ENCODE assay signal across 14 cellular contexts in the genomic region with DNA sequence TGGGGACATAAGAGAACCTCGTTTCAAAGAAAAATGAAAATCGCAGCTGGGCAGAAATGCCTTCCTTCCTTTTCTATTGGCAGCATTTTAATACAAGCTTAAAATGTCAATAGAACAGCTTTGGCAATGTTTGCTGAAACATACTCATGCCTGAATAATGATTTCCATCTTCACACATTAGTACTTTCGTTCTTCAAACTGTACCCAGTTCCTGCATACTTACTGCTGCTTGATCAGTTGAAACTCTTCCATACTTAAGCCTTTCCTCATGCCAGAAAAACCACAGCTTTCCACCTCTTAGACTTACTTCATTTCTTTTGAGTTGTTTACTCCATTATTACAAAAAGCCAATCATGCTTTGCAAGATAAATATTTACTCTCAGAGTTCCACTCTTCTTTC. TPM values are rescaled to one million over a fixed set of nuclear protein-coding genes. Genes with fewer than 3 reads are reported as not detected.
DNase-seq lines count a peak whose midpoint lies in the region; ATAC-seq and TF ChIP-seq lines count a peak whose summit lies in the region.
"Had no signal": no experiment of that assay in that cellular context is flagged by ENCODE, and none has a peak within 500 bp of the region (broad histone marks: within the 10 kb centered on the region; RNA-seq: fewer than 3 reads in every experiment).

No MANE protein-coding gene starts in this region.

- DNase-seq in NCI-H2081 (lab: John Stamatoyannopoulos, UW) (peak; percentile 1 to 10), NCI-H2081 treated with DMSO at 0.1 percent for 48 hours (lab: John Stamatoyannopoulos, UW) (no peak), NCI-H2029 (lab: John Stamatoyannopoulos, UW) (peak; percentile 50), dermis blood vessel endothelial cell (peak; percentile 38), renal cortical epithelial cell (ENCODE audit: low read depth) (peak; percentile 90), uterus (no peak), NCI-H1436 (lab: John Stamatoyannopoulos, UW) (no peak)
- DNase-seq: activated CD8-positive, alpha-beta memory T cell treated with anti-CD3 and anti-CD28 coated beads, Interleukin-2, amount 10 ng/mL, durations not matched to agents 7 days and 5 days; activated naive CD8-positive, alpha-beta T cell treated with anti-CD3 and anti-CD28 coated beads, Interleukin-2, amount 50 U/mL, for 24 hours; mucosa of descending colon; NCI-H1092 had no signal

- H3K4me1 ChIP-seq in uterus: no peaks in the 10 kb centered on the region
- H3K4me1 ChIP-seq: prostate gland had no signal

- no peaks in the 10 kb centered on the region for H3K27me3 ChIP-seq in uterus

- no peak overlapping the region for H3K4me3 ChIP-seq in uterus
- H3K4me3 ChIP-seq: mucosa of descending colon, prostate gland had no signal

- TF ChIP-seq POLR2A in uterus (IDR thresholded peaks at IDR 0.05): no peak

- no peaks in the 10 kb centered on the region for H3K9me3 ChIP-seq in uterus
- H3K9me3 ChIP-seq: mucosa of descending colon, prostate gland had no signal

- no peak overlapping the region for H3K27ac ChIP-seq in uterus
- H3K27ac ChIP-seq: HL-60, prostate gland had no signal

- intact Hi-C loops in uterus (cut with DNase I; ENCODE audit: low total_unique reads): no loop called here

- no peak for ATAC-seq in GM21529 (IDR thresholded peaks at IDR 0.05; ENCODE audit: unreplicated experiment)
- ATAC-seq: activated CD8-positive, alpha-beta memory T cell treated with anti-CD3 and anti-CD28 coated beads, Interleukin-2, amount 10 ng/mL, durations not matched to agents 7 days and 5 days; activated naive CD8-positive, alpha-beta T cell treated with anti-CD3 and anti-CD28 coated beads, Interleukin-2, amount 50 U/mL, for 24 hours; mucosa of descending colon had no signal

- no peak for TF ChIP-seq CTCF in uterus (IDR thresholded peaks at IDR 0.05)

- no peaks in the 10 kb centered on the region for H3K36me3 ChIP-seq in uterus
- H3K36me3 ChIP-seq: prostate gland had no signal

RNA-seq across cellular contexts. Expression of a gene that starts 22.8 kb away (rescaled TPM):
- total RNA-seq in dermis blood vessel endothelial cell: 87.5 and 130 TPM in 2 replicates
- 16.6 and 21.0 TPM in 2 replicates for total RNA-seq in renal cortical epithelial cell
- 100 to 1,000 TPM in 1 of 4 donors, 10 to 100 TPM in 3; 27.2 to 224 (median 59.5) TPM for total RNA-seq in uterus

Comparison
In these comparisons a context has a peak if more than half of its experiments do, and no peak if none do; other contexts are left out.
1. DNase-seq: peak in NCI-H2081 (2 of 2), NCI-H2029 (single experiment), dermis blood vessel endothelial cell (single experiment) and renal cortical epithelial cell (single experiment); none in NCI-H2081 treated with DMSO at 0.1 percent for 48 hours (single experiment), uterus (0 of 2) and NCI-H1436 (single experiment).